ENCODE assay signal across 8 cellular contexts in the genomic region with DNA sequence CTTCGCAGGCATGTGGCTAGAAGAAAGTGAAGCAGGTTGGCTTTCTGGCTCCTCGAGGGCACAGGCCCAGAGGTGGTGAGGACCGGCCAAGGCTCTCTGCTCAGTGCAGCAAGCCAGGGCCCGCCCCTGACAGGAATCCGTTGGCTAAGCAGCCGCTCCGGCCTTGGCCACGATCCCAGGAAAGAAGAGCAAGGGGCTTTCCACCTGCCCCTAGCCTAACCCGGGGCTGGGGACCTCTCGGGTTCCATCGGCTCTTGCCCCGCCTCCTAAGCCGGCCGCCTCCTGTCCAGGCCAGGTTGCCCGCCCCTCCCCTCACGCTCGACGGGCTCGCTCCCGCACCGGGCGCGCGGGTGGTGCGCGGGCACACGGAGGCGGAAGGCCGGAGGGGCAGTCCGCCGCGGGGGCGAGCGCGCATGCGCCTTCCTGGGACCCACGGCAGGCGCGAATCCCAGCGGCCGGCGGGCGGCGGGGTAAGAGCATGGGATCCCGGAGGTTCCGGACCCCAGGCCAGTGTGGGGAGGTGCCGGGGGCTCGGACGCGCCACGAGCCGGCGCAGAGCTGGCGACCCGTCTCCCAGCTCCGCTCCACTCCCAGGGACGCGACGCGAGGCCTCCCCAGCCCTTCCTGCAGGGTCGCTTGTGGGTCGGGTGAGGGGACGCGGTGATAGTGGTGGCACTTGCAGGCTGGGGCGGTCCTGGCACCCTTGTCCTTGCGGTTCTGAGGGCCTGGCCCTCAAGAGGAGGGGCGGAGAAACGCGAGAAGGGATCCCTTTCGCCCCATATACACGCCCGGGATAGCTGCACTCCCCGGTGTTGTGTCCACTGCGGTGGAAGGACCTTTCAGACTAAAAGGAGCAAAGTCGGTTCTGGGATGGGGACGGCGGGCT. TPM values are rescaled to one million over a fixed set of nuclear protein-coding genes. Genes with fewer than 3 reads are reported as not detected.
DNase-seq lines count a peak whose midpoint lies in the region; ATAC-seq and TF ChIP-seq lines count a peak whose summit lies in the region.

A gene (plus strand): TSS at position 410 of the 886 bp plus-strand sequence. CDS start 3,351 bp downstream, outside the sequence.

- TF ChIP-seq CTCF in prostate gland (IDR thresholded peaks at IDR 0.05), result peak in 3 of 4 experiments; percentile 24 to 51 (median 35)

- H3K4me1 ChIP-seq in prostate gland (replicated peaks) (peaks cover 3% of the 10 kb centered on the region), urinary bladder (ENCODE audit: insufficient read depth) (no peaks in the 10 kb centered on the region)

- H3K27me3 ChIP-seq in prostate gland (replicated peaks; ENCODE audit: insufficient read depth), result no peaks in the 10 kb centered on the region

- peak within 1 kb of the TSS; percentile 85 for H3K27ac Mint-ChIP-seq in T-helper 17 cell

- H3K36me3 ChIP-seq in prostate gland, result no peaks in the 10 kb centered on the region
- H3K36me3 ChIP-seq in urinary bladder (ENCODE audit: insufficient read depth), result no peaks in the 10 kb centered on the region

- H3K36me3 Mint-ChIP-seq in T-helper 17 cell (ENCODE audit: low read depth), result peaks cover 9% of the 10 kb centered on the region

- H3K4me3 Mint-ChIP-seq in T-helper 17 cell, result peak within 1 kb of the TSS; percentile 95

- ATAC-seq in GM18502 (IDR thresholded peaks at IDR 0.05; ENCODE audit: poor library complexity, unreplicated experiment) (peak; percentile 95), HG02938 (IDR thresholded peaks at IDR 0.05; ENCODE audit: unreplicated experiment) (peak; percentile 89), T-helper 17 cell (peak; percentile 92), left ventricle myocardium superior (peak; percentile 100)

- H3K27ac ChIP-seq in angular gyrus (ENCODE audit: low read depth, low read length) (peak within 1 kb of the TSS; percentile 56), prostate gland (peak within 1 kb of the TSS; percentile 77 to 85), urinary bladder (ENCODE audit: low read depth) (peak within 1 kb of the TSS; percentile 61)

- H3K27me3 Mint-ChIP-seq in T-helper 17 cell, result peaks cover 13% of the 10 kb centered on the region

- under 1% methylated on average over 77 of the region's 77 CpGs for WGBS in prostate gland
- under 1% methylated on average over 77 of the region's 77 CpGs for WGBS in urinary bladder

- peaks cover 28% of the 10 kb centered on the region for H3K4me1 Mint-ChIP-seq in T-helper 17 cell

- H3K9me3 ChIP-seq in T-helper 17 cell (ENCODE audit: control insufficient read depth, low read length, poor library complexity, severe bottlenecking) (no peaks in the 10 kb centered on the region), prostate gland (no peaks in the 10 kb centered on the region)

- TF ChIP-seq POLR2A in prostate gland (IDR thresholded peaks at IDR 0.05), result peak; percentile 71

- intact Hi-C loops in left ventricle myocardium superior (cut with micrococcal nuclease) (loop anchor here (5.0 kb wide), 1 partner anchor 40 kb away; no protein-coding TSS in a partner anchor), prostate gland (cut with DNase I) (no loop called here)

- peak; percentile 82 for DNase-seq in NCI-H1694 (lab: John Stamatoyannopoulos, UW)
- peak; percentile 81 to 89 (median 82) for DNase-seq in T-helper 17 cell
- DNase-seq in left ventricle myocardium superior, result peak; percentile 98
- DNase-seq in prostate gland (ENCODE audit: low spot score), result peak; percentile 90

- peak within 1 kb of the TSS; percentile 69 to 84 for H3K4me3 ChIP-seq in prostate gland
- peak within 1 kb of the TSS; percentile 72 for H3K4me3 ChIP-seq in urinary bladder (ENCODE audit: low read depth, low read length)

RNA-seq across cellular contexts. Expression of the gene that starts here (rescaled TPM):
- 10 to 100 TPM; 15.0 to 18.9 TPM for total RNA-seq in T-helper 17 cell
- 4.0 TPM for total RNA-seq in left ventricle myocardium superior
- 10 to 100 TPM; 10.2 to 17.6 TPM for total RNA-seq in prostate gland
- total RNA-seq in urinary bladder, result 40.4 TPM
- polyA plus RNA-seq in urinary bladder, result 6.9 TPM

Comparison
In these comparisons a context has a peak if more than half of its experiments do, and no peak if none do; other contexts are left out.
1. Peak in every context shown above with its lines: DNase-seq, ATAC-seq, H3K4me3 ChIP-seq and H3K27ac ChIP-seq.